In the genomic region with DNA sequence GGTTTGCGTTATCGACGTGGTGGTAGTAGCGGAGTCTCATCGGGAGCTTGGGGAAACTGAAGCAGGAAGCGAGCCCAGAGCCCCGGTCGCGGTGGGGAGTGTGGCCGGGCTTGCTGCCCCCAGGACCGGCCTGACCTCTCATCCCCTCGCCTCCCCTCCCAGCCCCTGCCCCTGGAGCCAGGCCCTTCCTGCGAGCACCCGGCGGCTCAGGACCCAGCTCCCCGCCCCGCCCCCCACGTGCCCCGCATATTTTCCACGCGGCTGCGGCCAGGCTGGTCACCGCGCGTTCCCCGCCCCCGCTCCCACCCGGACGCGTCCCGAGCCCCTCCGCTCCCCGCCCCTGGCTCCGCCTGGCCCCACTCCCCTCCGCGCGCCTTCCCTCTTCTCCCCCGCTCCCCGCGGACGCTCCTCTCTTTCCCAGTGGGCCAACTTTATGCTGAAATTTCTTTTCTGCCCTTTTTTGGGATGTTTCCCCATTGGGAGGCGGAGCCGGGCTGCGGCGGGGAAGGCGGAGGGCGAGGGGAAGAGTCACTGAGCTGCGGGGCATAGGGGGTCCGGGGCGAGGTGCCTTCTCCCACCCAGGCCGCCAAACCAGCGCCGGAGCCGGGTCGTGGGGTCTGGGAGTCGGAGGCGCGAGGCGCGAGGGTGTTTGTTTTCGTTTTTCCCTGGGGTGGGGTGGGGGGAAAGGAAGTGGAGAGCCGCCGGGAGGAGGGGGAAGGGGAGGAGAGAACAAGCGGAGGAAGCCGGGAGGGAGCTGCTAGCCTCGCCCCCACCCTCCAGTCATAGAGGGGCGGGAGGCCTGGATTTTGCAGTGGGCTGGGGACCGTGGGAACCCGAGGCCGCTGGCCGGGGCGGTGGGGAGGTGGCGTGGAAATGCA, we compare ENCODE assay signal across 8 cellular contexts. TPM values are rescaled to one million over a fixed set of nuclear protein-coding genes. Genes with fewer than 3 reads are reported as not detected.
A peak's percentile ranks its signal among the peaks of the same experiment; 100 is the strongest.
DNase-seq lines count a peak whose midpoint lies in the region; ATAC-seq and TF ChIP-seq lines count a peak whose summit lies in the region.

No MANE protein-coding gene starts in this region.

- H3K4me3 Mint-ChIP-seq in Caco-2 (ENCODE audit: unreplicated experiment), result peak overlapping the region; percentile 80

- peaks cover 14% of the 10 kb centered on the region for H3K36me3 Mint-ChIP-seq in Caco-2 (ENCODE audit: insufficient read depth, unreplicated experiment)

- ATAC-seq in GM21423 (IDR thresholded peaks at IDR 0.05; ENCODE audit: unreplicated experiment), result no peak
- ATAC-seq in HG02763 (IDR thresholded peaks at IDR 0.05; ENCODE audit: unreplicated experiment), result no peak

- intact Hi-C loops in Caco-2 (cut with micrococcal nuclease; ENCODE audit: unreplicated experiment), result loop anchor here (1.0 to 5.0 kb wide), 2 partner anchors 21 to 33 kb away; partner anchors contain the start of genes CCDC107 and RMRP

- peak overlapping the region; percentile 95 for H3K27ac Mint-ChIP-seq in Caco-2 (ENCODE audit: unreplicated experiment)

- DNase-seq in Caco-2, result peak; percentile 66 to 68
- peak; percentile 73 for DNase-seq in HuH-7.5 (ENCODE audit: low spot score)
- peak; percentile 35 for DNase-seq in T1000 (lab: John Stamatoyannopoulos, UW)
- DNase-seq in central memory CD4-positive, alpha-beta T cell, result peak; percentile 27
- DNase-seq in iPS-NIHi11 (ENCODE audit: low spot score), result peak; percentile 77
- peak; percentile 53 for DNase-seq in skeletal muscle cell (ENCODE audit: low read depth)

- TSS peak; percentile 30 for BruUV-seq in Caco-2 (replicated peaks; lab: Mats Ljungman, UMichigan)

- POLR2A ChIA-PET in Caco-2 (lab: Charles Lee), result interaction anchor here (0.6 to 2.0 kb wide), 9 partner anchors 11 to 38 kb away, joined by 3 to 6 read pairs (median 5); partner anchors contain the start of genes ARHGEF39, CCDC107 and RMRP

- no peaks in the 10 kb centered on the region for H3K27me3 ChIP-seq in Caco-2 (replicated peaks; ENCODE audit: control insufficient read depth, insufficient read depth, low read length)

- H3K9me3 Mint-ChIP-seq in Caco-2 (ENCODE audit: unreplicated experiment), result no peaks in the 10 kb centered on the region

- H3K4me3 ChIP-seq in Caco-2 (ENCODE audit: low read depth, low read length) (peak overlapping the region; percentile 60), skeletal muscle cell (ENCODE audit: low read depth, low read length) (peak overlapping the region; percentile 99)

- no peaks in the 10 kb centered on the region for H3K27me3 Mint-ChIP-seq in Caco-2 (ENCODE audit: insufficient read depth, unreplicated experiment)

- TF ChIP-seq CTCF in Caco-2 (IDR thresholded peaks at IDR 0.05; ENCODE audit: insufficient read depth in 1 of 2, low read depth in 1 of 2, low read length in 1 of 2, severe bottlenecking in 1 of 2, unreplicated experiment in 1 of 2), result no peak

- no peaks in the 10 kb centered on the region for H3K9me3 ChIP-seq in Caco-2

- H3K36me3 ChIP-seq in Caco-2 (ENCODE audit: control insufficient read depth, insufficient read depth, low read length), result no peaks in the 10 kb centered on the region

- CTCF ChIA-PET in Caco-2 (lab: Charles Lee), result interaction anchor here (0.6 to 3.0 kb wide), 4 partner anchors 21 to 44 kb away, joined by 4 to 19 read pairs (median 5); partner anchors contain the start of genes CCDC107 and RMRP

- H3K4me1 ChIP-seq in Caco-2, result peaks cover 26% of the 10 kb centered on the region

- H3K4me1 Mint-ChIP-seq in Caco-2 (ENCODE audit: low read depth, unreplicated experiment), result peaks cover 8% of the 10 kb centered on the region

RNA-seq across cellular contexts. Expression of gene TPM2, which starts 1.0 kb away (rescaled TPM):
- 21.8 and 26.5 TPM in 2 replicates for total RNA-seq in Caco-2 (2022)

RNA-seq across cellular contexts. Expression of gene CA9, which starts 17.0 kb away (rescaled TPM):
- not detected in 2 replicates for total RNA-seq in Caco-2 (2022)

RNA-seq across cellular contexts. Expression of gene ARHGEF39, which starts 25.7 kb away (rescaled TPM):
- total RNA-seq in Caco-2 (2022), result 31.4 and 32.8 TPM in 2 replicates

RNA-seq across cellular contexts. Expression of gene CCDC107, which starts 32.6 kb away (rescaled TPM):
- 11.8 and 12.1 TPM in 2 replicates for total RNA-seq in Caco-2 (2022)

RNA-seq across cellular contexts. Expression of gene RMRP, which starts 32.9 kb away (rescaled TPM):
- 10,161 and 10,726 TPM in 2 replicates for total RNA-seq in Caco-2 (2022)

Comparison
In these comparisons a context has a peak if more than half of its experiments do, and no peak if none do; other contexts are left out.
1. DNase-seq: peak in every context shown above with its lines; median percentile 77 in iPS-NIHi11; 73 in HuH-7.5; 67 in Caco-2; 53 in skeletal muscle cell; 35 in T1000; 27 in central memory CD4-positive, alpha-beta T cell.